In genomic region chr18:6405237-6406074, GRCh38 we compare ENCODE assay signal across 18 cellular contexts. TPM values are rescaled to one million over a fixed set of nuclear protein-coding genes. Genes with fewer than 3 reads are reported as not detected.
DNase-seq lines count a peak whose midpoint lies in the region; TF ChIP-seq lines count a peak whose summit lies in the region.
"Had no signal": no experiment of that assay in that cellular context is flagged by ENCODE, and none has a peak within 500 bp of the region (broad histone marks: within the 10 kb centered on the region; RNA-seq: fewer than 3 reads in every experiment).

No MANE protein-coding gene starts in this region.

- H3K4me1 ChIP-seq in H9 (ENCODE audit: insufficient read depth, low read length), result peaks cover 2% of the 10 kb centered on the region; the same call in 1 of the 2 replicates

- no peak overlapping the region for H3K9ac ChIP-seq in H9 (ENCODE audit: extremely low read depth, insufficient read length, low read length)

- no peak overlapping the region for H4K8ac ChIP-seq in H9 (replicated peaks; ENCODE audit: insufficient read length, low read depth, low read length)

- H3K27me3 Mint-ChIP-seq in CD14-positive monocyte (ENCODE audit: low read depth in 3 of 3) (no peaks in the 10 kb centered on the region), H9 (ENCODE audit: low read depth) (no peaks in the 10 kb centered on the region)
- H3K27me3 Mint-ChIP-seq: activated B cell treated with CpG ODN at 0.5 μM for 24 hours, memory B cell had no signal

- H3K9me3 Mint-ChIP-seq in CD14-positive monocyte (no peaks in the 10 kb centered on the region), H9 (no peaks in the 10 kb centered on the region)
- H3K9me3 Mint-ChIP-seq: activated B cell treated with CpG ODN at 0.5 μM for 24 hours; activated naive CD8-positive, alpha-beta T cell treated with anti-CD3 and anti-CD28 coated beads for 36 hours; memory B cell had no signal

- no peak overlapping the region for H2BK5ac ChIP-seq in H9 (ENCODE audit: insufficient read length, low read length)

- no CpG with 5 or more reads among the region's 11 CpGs for WGBS in H9 (ENCODE audit: extremely low coverage, insufficient read length, low lambda C conversion rate)

- no peak overlapping the region for H2BK20ac ChIP-seq in H9 (ENCODE audit: low read depth, low read length, poor library complexity, severe bottlenecking)

- peaks cover 17% of the 10 kb centered on the region for H3K4me1 Mint-ChIP-seq in CD14-positive monocyte
- H3K4me1 Mint-ChIP-seq in H9, result peaks cover 12 to 13% of the 10 kb centered on the region in 2 experiments
- H3K4me1 Mint-ChIP-seq: activated naive CD8-positive, alpha-beta T cell treated with anti-CD3 and anti-CD28 coated beads for 36 hours; memory B cell had no signal

- no peak overlapping the region for H2AFZ ChIP-seq in H9 (ENCODE audit: low read length)

- H3K27me3 ChIP-seq in H9 (ENCODE audit: insufficient read depth, low read length), result no peaks in the 10 kb centered on the region
- H3K27me3 ChIP-seq: neutrophil, spleen had no signal

- H3K27ac Mint-ChIP-seq in CD14-positive monocyte (peak overlapping the region in 4 of 7 donors; percentile 11 to 78 (median 70)), H9 (no peak overlapping the region)
- H3K27ac Mint-ChIP-seq: activated B cell treated with CpG ODN at 0.5 μM for 24 hours; activated naive CD8-positive, alpha-beta T cell treated with anti-CD3 and anti-CD28 coated beads for 36 hours; memory B cell had no signal

- H3K79me2 ChIP-seq in H9 (ENCODE audit: insufficient read depth, low read length), result no peaks in the 10 kb centered on the region

- H2BK12ac ChIP-seq in H9 (ENCODE audit: insufficient read length, low read depth, low read length), result no peak overlapping the region

- no peak overlapping the region for H3T11ph ChIP-seq in H9 (ENCODE audit: low read length)

- no peak overlapping the region for H4K91ac ChIP-seq in H9 (ENCODE audit: insufficient read length, low read depth, low read length)

- TF ChIP-seq CTCF in CD14-positive monocyte (IDR thresholded peaks at IDR 0.05) (no peak), H9 (conservative IDR thresholded peaks at IDR 0.05) (no peak)

- no peak overlapping the region for H3K14ac ChIP-seq in H9 (ENCODE audit: insufficient read depth, low read length)

- peaks cover 3% of the 10 kb centered on the region for H3K23me2 ChIP-seq in H9 (ENCODE audit: insufficient read length, low read depth, low read length, poor library complexity, severe bottlenecking)

- H3K79me1 ChIP-seq in H9 (ENCODE audit: insufficient read depth, low read depth, low read length, poor library complexity, severe bottlenecking), result no peaks in the 10 kb centered on the region

- H4K20me1 ChIP-seq in H9 (ENCODE audit: control insufficient read depth, insufficient read depth, insufficient read length), result no peaks in the 10 kb centered on the region

- H3K4me3 Mint-ChIP-seq in CD14-positive monocyte (no peak overlapping the region), H9 (no peak overlapping the region; a peak in 1 of 5 replicates)
- H3K4me3 Mint-ChIP-seq: activated B cell treated with CpG ODN at 0.5 μM for 24 hours; activated naive CD8-positive, alpha-beta T cell treated with anti-CD3 and anti-CD28 coated beads for 36 hours; memory B cell had no signal

- intact Hi-C loops in CD14-positive monocyte (cut with micrococcal nuclease), result no loop called here

- H4K5ac ChIP-seq in H9 (ENCODE audit: insufficient read length, low read depth, low read length), result no peak overlapping the region

- H3K18ac ChIP-seq in H9 (ENCODE audit: insufficient read length, low read depth, low read length), result no peak overlapping the region

- no peak overlapping the region for H2AK5ac ChIP-seq in H9 (ENCODE audit: insufficient read length, low read length)

- no peak overlapping the region for H3K4ac ChIP-seq in H9 (ENCODE audit: low read depth, low read length)

- H3K27ac ChIP-seq in caudate nucleus (ENCODE audit: low read depth, low read length) (peak overlapping the region; percentile 56), H9 (ENCODE audit: insufficient read length, low read depth, low read length) (no peak overlapping the region)
- H3K27ac ChIP-seq: neutrophil had no signal

- H3K23ac ChIP-seq in H9 (ENCODE audit: insufficient read length, low read depth, low read length), result no peak overlapping the region

- DNase-seq in CD14-positive monocyte (ENCODE audit: low spot score) (no peak), NCI-H2171 (lab: John Stamatoyannopoulos, UW) (peak; percentile 76), caudate nucleus (lab: John Stamatoyannopoulos, UW) (peak in 2 of 61 donors; percentile 12 to 17), pons (ENCODE audit: low spot score) (peak; percentile 73), H9 (no peak), DMS79 treated with DMSO at 0.1 percent for 48 hours (lab: John Stamatoyannopoulos, UW) (no peak)
- no peak for DNase-seq in central memory CD4-positive, alpha-beta T cell
- DNase-seq in activated CD8-positive, alpha-beta memory T cell treated with anti-CD3 and anti-CD28 coated beads for 24 hours, result no peak
- DNase-seq: activated B cell treated with CpG ODN at 0.5 μM for 24 hours; activated CD8-positive, alpha-beta memory T cell treated with anti-CD3 and anti-CD28 coated beads, Interleukin-2, amount 50 U/mL, for 48 hours; activated naive CD8-positive, alpha-beta T cell treated with anti-CD3 and anti-CD28 coated beads for 36 hours; cortex of kidney; spleen; SW 1271 had no signal

- H3K56ac ChIP-seq in H9 (ENCODE audit: insufficient read length, low read depth, low read length), result no peak overlapping the region

- no peak overlapping the region for H3K4me2 ChIP-seq in H9 (ENCODE audit: insufficient read depth, insufficient read length, low read length)

- no peaks in the 10 kb centered on the region for H3K9me3 ChIP-seq in H9 (ENCODE audit: control insufficient read depth, low read depth, low read length)
- H3K9me3 ChIP-seq: neutrophil, spleen had no signal

- H2BK15ac ChIP-seq in H9 (ENCODE audit: low read depth, low read length), result no peak overlapping the region

- H3K36me3 Mint-ChIP-seq in CD14-positive monocyte (no peaks in the 10 kb centered on the region), H9 (ENCODE audit: insufficient read depth in 1 of 3, low read depth in 3 of 3) (no peaks in the 10 kb centered on the region)
- H3K36me3 Mint-ChIP-seq: activated naive CD8-positive, alpha-beta T cell treated with anti-CD3 and anti-CD28 coated beads for 36 hours; memory B cell had no signal

- H2BK120ac ChIP-seq in H9 (ENCODE audit: low read depth, low read length, poor library complexity, severe bottlenecking), result no peak overlapping the region

RNA-seq across cellular contexts. Expression of gene L3MBTL4, which starts 9.3 kb away (rescaled TPM):
- polyA plus RNA-seq in CD14-positive monocyte, result under 1 TPM; 0.55 to 0.72 TPM
- 1.9 and 2.0 TPM in 2 replicates for total RNA-seq in H9 (2021)
- total RNA-seq: HT-29, OCI-LY7 had no signal

Comparison
In these comparisons a context has a peak if more than half of its experiments do, and no peak if none do; other contexts are left out.
1. DNase-seq: peak in NCI-H2171 (single experiment) and pons (single experiment); none in CD14-positive monocyte (single experiment), central memory CD4-positive, alpha-beta T cell (single experiment), H9 (single experiment), activated CD8-positive, alpha-beta memory T cell treated with anti-CD3 and anti-CD28 coated beads for 24 hours (single experiment) and DMS79 treated with DMSO at 0.1 percent for 48 hours (single experiment).
2. H3K27ac Mint-ChIP-seq: peak in CD14-positive monocyte (4 of 7); none in H9 (0 of 3).